In genomic region chr2:65053199-65053598, GRCh38 we compare ENCODE assay signal across 8 cellular contexts. TPM values are rescaled to one million over a fixed set of nuclear protein-coding genes. Genes with fewer than 3 reads are reported as not detected.
DNase-seq lines count a peak whose midpoint lies in the region; ATAC-seq and TF ChIP-seq lines count a peak whose summit lies in the region.

No MANE protein-coding gene starts in this region.

- no peak overlapping the region for H3K4me3 ChIP-seq in CD4-positive, alpha-beta memory T cell (ENCODE audit: low read length in 2 of 2)

- no CpG with 5 or more reads among the region's 1 CpG for WGBS in H9 (ENCODE audit: extremely low coverage, insufficient read length, low lambda C conversion rate)

- H3K9me3 Mint-ChIP-seq in CD4-positive, alpha-beta memory T cell: peaks cover 0 to 5% (median 0%) of the 10 kb centered on the region in 8 donors
- peaks cover 9 to 13% of the 10 kb centered on the region in 2 experiments for H3K9me3 Mint-ChIP-seq in H9
- peaks cover 17% of the 10 kb centered on the region for H3K9me3 Mint-ChIP-seq in nephron progenitor cell

- peak overlapping the region; percentile 19 to 87 (median 58) for H3K27ac Mint-ChIP-seq in CD4-positive, alpha-beta memory T cell
- H3K27ac Mint-ChIP-seq in T-helper 17 cell: peak overlapping the region; percentile 56
- H3K27ac Mint-ChIP-seq in H9: no peak overlapping the region
- H3K27ac Mint-ChIP-seq in nephron progenitor cell: no peak overlapping the region

- no peak overlapping the region for H3K27ac ChIP-seq in CD4-positive, alpha-beta memory T cell (ENCODE audit: low read depth, low read length)
- no peak overlapping the region for H3K27ac ChIP-seq in H9 (ENCODE audit: insufficient read length, low read depth, low read length)

- H3K36me3 ChIP-seq in CD4-positive, alpha-beta memory T cell (ENCODE audit: insufficient read depth, low read length): no peaks in the 10 kb centered on the region

- CTCF ChIA-PET in CD4-positive, alpha-beta memory T cell (lab: Charles Lee; ENCODE audit: partially characterized antibody): interaction anchor here (0.8 to 7.8 kb wide), 3 partner anchors 16 to 116 kb away, joined by 3 to 65 read pairs (median 3); no protein-coding TSS in a partner anchor

- no peaks in the 10 kb centered on the region for H3K27me3 ChIP-seq in CD4-positive, alpha-beta memory T cell (ENCODE audit: insufficient read depth, low read length)
- H3K27me3 ChIP-seq in H9 (ENCODE audit: insufficient read depth, low read length): no peaks in the 10 kb centered on the region

- peaks cover 6% of the 10 kb centered on the region for H3K23me2 ChIP-seq in H9 (ENCODE audit: insufficient read length, low read depth, low read length, poor library complexity, severe bottlenecking)

- H2BK15ac ChIP-seq in H9 (ENCODE audit: low read depth, low read length): no peak overlapping the region

- no peak overlapping the region for H2BK20ac ChIP-seq in H9 (ENCODE audit: low read depth, low read length, poor library complexity, severe bottlenecking)

- intact Hi-C loops in CD4-positive, alpha-beta memory T cell (cut with micrococcal nuclease): loop anchor here (10.0 kb wide), 1 partner anchor 448 kb away; no protein-coding TSS in a partner anchor

- peaks cover 1 to 10% of the 10 kb centered on the region in 2 donors for H3K36me3 Mint-ChIP-seq in CD4-positive, alpha-beta memory T cell
- H3K36me3 Mint-ChIP-seq in T-helper 17 cell (ENCODE audit: low read depth) (peaks cover 4% of the 10 kb centered on the region), H9 (ENCODE audit: insufficient read depth in 1 of 3, low read depth in 3 of 3) (peaks cover 14 to 22% (median 21%) of the 10 kb centered on the region in 3 experiments), nephron progenitor cell (ENCODE audit: low read depth) (peaks cover 26% of the 10 kb centered on the region)

- no peak overlapping the region for H4K8ac ChIP-seq in H9 (replicated peaks; ENCODE audit: insufficient read length, low read depth, low read length)

- no peak overlapping the region for H4K5ac ChIP-seq in H9 (ENCODE audit: insufficient read length, low read depth, low read length)

- H3K4ac ChIP-seq in H9 (ENCODE audit: low read depth, low read length): no peak overlapping the region

- H3K4me2 ChIP-seq in H9 (ENCODE audit: insufficient read depth, insufficient read length, low read length): no peak overlapping the region

- peaks cover 27 to 49% (median 36%) of the 10 kb centered on the region in 4 donors for H3K4me1 Mint-ChIP-seq in CD4-positive, alpha-beta memory T cell
- H3K4me1 Mint-ChIP-seq in T-helper 17 cell (peaks cover 28% of the 10 kb centered on the region), H9 (peaks cover 20 to 40% of the 10 kb centered on the region in 2 experiments), nephron progenitor cell (peaks cover 28% of the 10 kb centered on the region)

- H3K23ac ChIP-seq in H9 (ENCODE audit: insufficient read length, low read depth, low read length): no peak overlapping the region

- peak; percentile 48 to 61 (median 51) for DNase-seq in CD4-positive, alpha-beta memory T cell
- DNase-seq in T-helper 17 cell: no peak
- DNase-seq in H9: no peak
- no peak for DNase-seq in NCI-H1105 (lab: John Stamatoyannopoulos, UW)
- no peak for DNase-seq in nephron progenitor cell
- DNase-seq in OCI-M2 (lab: John Stamatoyannopoulos, UW; ENCODE audit: unreplicated experiment): no peak

- no peak overlapping the region for H3T11ph ChIP-seq in H9 (ENCODE audit: low read length)

- peaks cover 46% of the 10 kb centered on the region for H3K4me1 ChIP-seq in CD4-positive, alpha-beta memory T cell (ENCODE audit: insufficient read depth, low read length)
- H3K4me1 ChIP-seq in H9 (ENCODE audit: insufficient read depth, low read length): peaks cover 3% of the 10 kb centered on the region; the same call in 1 of the 2 replicates

- no peak overlapping the region for H2BK5ac ChIP-seq in H9 (ENCODE audit: insufficient read length, low read length)

- H2AK5ac ChIP-seq in H9 (ENCODE audit: insufficient read length, low read length): no peak overlapping the region

- no peaks in the 10 kb centered on the region for H4K20me1 ChIP-seq in H9 (ENCODE audit: control insufficient read depth, insufficient read depth, insufficient read length)

- H3K4me3 Mint-ChIP-seq in CD4-positive, alpha-beta memory T cell: peak overlapping the region in 7 of 8 donors; percentile 13 to 76 (median 53)
- H3K4me3 Mint-ChIP-seq in T-helper 17 cell: peak overlapping the region; percentile 59
- H3K4me3 Mint-ChIP-seq in H9: no peak overlapping the region
- no peak overlapping the region for H3K4me3 Mint-ChIP-seq in nephron progenitor cell

- H3K14ac ChIP-seq in H9 (ENCODE audit: insufficient read depth, low read length): no peak overlapping the region

- H2BK120ac ChIP-seq in H9 (ENCODE audit: low read depth, low read length, poor library complexity, severe bottlenecking): no peak overlapping the region

- H3K18ac ChIP-seq in H9 (ENCODE audit: insufficient read length, low read depth, low read length): no peak overlapping the region

- peaks cover 6% of the 10 kb centered on the region; the same call in 1 of the 2 replicates for H3K79me2 ChIP-seq in H9 (ENCODE audit: insufficient read depth, low read length)

- peaks cover 3% of the 10 kb centered on the region for H3K79me1 ChIP-seq in H9 (ENCODE audit: insufficient read depth, low read depth, low read length, poor library complexity, severe bottlenecking)

- H3K9me3 ChIP-seq in CD4-positive, alpha-beta memory T cell (ENCODE audit: control insufficient read depth in 1 of 2, low read length in 2 of 2): no peaks in the 10 kb centered on the region
- H3K9me3 ChIP-seq in T-helper 17 cell (ENCODE audit: control insufficient read depth, low read length, poor library complexity, severe bottlenecking): no peaks in the 10 kb centered on the region
- peaks cover 2% of the 10 kb centered on the region for H3K9me3 ChIP-seq in H9 (ENCODE audit: control insufficient read depth, low read depth, low read length)

- TF ChIP-seq CTCF in H9 (conservative IDR thresholded peaks at IDR 0.05): no peak
- no peak for TF ChIP-seq CTCF in nephron progenitor cell (IDR thresholded peaks at IDR 0.05)

- H3K9ac ChIP-seq in H9 (ENCODE audit: extremely low read depth, insufficient read length, low read length): no peak overlapping the region

- H3K56ac ChIP-seq in H9 (ENCODE audit: insufficient read length, low read depth, low read length): no peak overlapping the region

- ATAC-seq in GM19324 (IDR thresholded peaks at IDR 0.05; ENCODE audit: low FRiP score, unreplicated experiment) (peak; percentile 42), HG03135 (IDR thresholded peaks at IDR 0.05; ENCODE audit: unreplicated experiment) (peak; percentile 43), T-helper 17 cell (no peak)

- no peaks in the 10 kb centered on the region for H3K27me3 Mint-ChIP-seq in CD4-positive, alpha-beta memory T cell
- H3K27me3 Mint-ChIP-seq in T-helper 17 cell (no peaks in the 10 kb centered on the region), H9 (ENCODE audit: low read depth) (peaks cover 8% of the 10 kb centered on the region; the same call in 1 of the 2 replicates), nephron progenitor cell (ENCODE audit: low read depth, poor library complexity) (peaks cover 14% of the 10 kb centered on the region)

- H4K91ac ChIP-seq in H9 (ENCODE audit: insufficient read length, low read depth, low read length): no peak overlapping the region

- H2BK12ac ChIP-seq in H9 (ENCODE audit: insufficient read length, low read depth, low read length): no peak overlapping the region

- POLR2A ChIA-PET in CD4-positive, alpha-beta memory T cell (lab: Charles Lee; ENCODE audit: partially characterized antibody): interaction anchor here (0.7 to 1.6 kb wide), 4 partner anchors 10 to 174 kb away, joined by 3 to 6 read pairs (median 4); partner anchors contain the start of genes ACTR2 and RAB1A

- H2AFZ ChIP-seq in H9 (ENCODE audit: low read length): no peak overlapping the region

RNA-seq across cellular contexts. Expression of gene CEP68, which starts 3.0 kb away (rescaled TPM):
- 10 to 100 TPM; 57.7 to 59.9 TPM for total RNA-seq in CD4-positive, alpha-beta memory T cell
- 10 to 100 TPM; 19.9 to 28.4 TPM for polyA plus RNA-seq in CD4-positive, alpha-beta memory T cell
- total RNA-seq in T-helper 17 cell: 10 to 100 TPM; 13.6 to 22.5 TPM
- 18.5 and 20.2 TPM in 2 replicates for total RNA-seq in H9 (2021)

Comparison
In these comparisons a context has a peak if more than half of its experiments do, and no peak if none do; other contexts are left out.
1. DNase-seq: peak in CD4-positive, alpha-beta memory T cell (5 of 5); none in T-helper 17 cell (0 of 3), H9 (single experiment), NCI-H1105 (single experiment), nephron progenitor cell (single experiment) and OCI-M2 (single experiment).
2. H3K27ac Mint-ChIP-seq: peak in CD4-positive, alpha-beta memory T cell (7 of 7) and T-helper 17 cell (single experiment); none in H9 (0 of 3) and nephron progenitor cell (single experiment).
3. H3K4me3 Mint-ChIP-seq: peak in CD4-positive, alpha-beta memory T cell (7 of 8) and T-helper 17 cell (single experiment); none in H9 (0 of 2) and nephron progenitor cell (single experiment).